In genomic region chr20:25669826-25670422, GRCh38 we compare ENCODE assay signal across 14 cellular contexts. TPM values are rescaled to one million over a fixed set of nuclear protein-coding genes. Genes with fewer than 3 reads are reported as not detected.
A peak's percentile ranks its signal among the peaks of the same experiment; 100 is the strongest.
DNase-seq lines count a peak whose midpoint lies in the region; TF ChIP-seq lines count a peak whose summit lies in the region.
"Had no signal": no experiment of that assay in that cellular context is flagged by ENCODE, and none has a peak within 500 bp of the region (broad histone marks: within the 10 kb centered on the region; RNA-seq: fewer than 3 reads in every experiment).

No MANE protein-coding gene starts in this region.

- CTCF ChIA-PET in A673 (lab: Charles Lee): interaction anchor here (0.7 kb wide), 2 partner anchors 220 to 271 kb away, joined by 4 read pairs; no protein-coding TSS in a partner anchor
- CTCF ChIA-PET in HEK293T (lab: Yijun Ruan, JAX): interaction anchor here (0.6 kb wide), 1 partner anchor 53 kb away, joined by 3 read pairs; no protein-coding TSS in a partner anchor
- CTCF ChIA-PET in CD4-positive, alpha-beta memory T cell (lab: Charles Lee; ENCODE audit: partially characterized antibody): no interaction called here

- peak; percentile 18 for DNase-seq in A673 (ENCODE audit: low spot score)
- DNase-seq in HEK293T (ENCODE audit: extremely low spot score): peak; percentile 30
- peak; percentile 90 for DNase-seq in amniotic epithelial cell (ENCODE audit: low read depth)
- peak; percentile 5 for DNase-seq in iPS DF 19.7 (ENCODE audit: low read depth, low spot score)
- DNase-seq in NCI-H1436 (lab: John Stamatoyannopoulos, UW): no peak
- DNase-seq in CD4-positive, alpha-beta memory T cell: no peak
- no peak for DNase-seq in T-helper 2 cell
- DNase-seq in activated CD4-positive, alpha-beta T cell treated with anti-CD3 and anti-CD28 coated beads for 4 hours: no peak
- DNase-seq: activated CD4-positive, alpha-beta T cell treated with anti-CD3 and anti-CD28 coated beads, Interleukin-2, amount 10 ng/mL, durations not matched to agents 24 days and 14 days; naive thymus-derived CD4-positive, alpha-beta T cell; OCI-M1 had no signal

- intact Hi-C loops in A673 (cut with micrococcal nuclease; ENCODE audit: unreplicated experiment): no loop called here
- intact Hi-C loops in CD4-positive, alpha-beta memory T cell (cut with micrococcal nuclease): no loop called here

- H3K36me3 Mint-ChIP-seq in CD4-positive, alpha-beta memory T cell: peaks cover 14 to 18% of the 10 kb centered on the region in 2 donors

- H3K9me3 ChIP-seq in A673 (ENCODE audit: low read depth, low read length, poor library complexity, severe bottlenecking): no peaks in the 10 kb centered on the region
- no peaks in the 10 kb centered on the region for H3K9me3 ChIP-seq in CD4-positive, alpha-beta memory T cell (ENCODE audit: control insufficient read depth in 1 of 2, low read length in 2 of 2)
- H3K9me3 ChIP-seq: adrenal gland had no signal

- no peak overlapping the region for H3K27ac Mint-ChIP-seq in CD4-positive, alpha-beta memory T cell
- H3K27ac Mint-ChIP-seq: activated CD4-positive, alpha-beta T cell treated with anti-CD3 and anti-CD28 coated beads, Interleukin-2, amount 10 ng/mL, durations not matched to agents 24 days and 14 days; IgD-negative memory B cell; naive thymus-derived CD4-positive, alpha-beta T cell had no signal

- H3K4me3 Mint-ChIP-seq in CD4-positive, alpha-beta memory T cell: no peak overlapping the region
- H3K4me3 Mint-ChIP-seq: activated CD4-positive, alpha-beta T cell treated with anti-CD3 and anti-CD28 coated beads, Interleukin-2, amount 10 ng/mL, durations not matched to agents 24 days and 14 days; CD4-positive, CD25-positive, alpha-beta regulatory T cell; IgD-negative memory B cell; naive thymus-derived CD4-positive, alpha-beta T cell had no signal

- H3K4me1 ChIP-seq in A673 (ENCODE audit: insufficient read depth, low read length, poor library complexity, severe bottlenecking): no peaks in the 10 kb centered on the region
- no peaks in the 10 kb centered on the region for H3K4me1 ChIP-seq in CD4-positive, alpha-beta memory T cell (ENCODE audit: insufficient read depth, low read length)
- H3K4me1 ChIP-seq: adrenal gland had no signal

- BruUV-seq in A673 (replicated peaks; lab: Mats Ljungman, UMichigan): no TSS peak

- no peak overlapping the region for H3K4me3 ChIP-seq in A673 (ENCODE audit: low read depth, low read length, poor library complexity, severe bottlenecking)
- no peak overlapping the region for H3K4me3 ChIP-seq in CD4-positive, alpha-beta memory T cell (ENCODE audit: low read length in 2 of 2)
- H3K4me3 ChIP-seq: adrenal gland had no signal

- H3K27me3 Mint-ChIP-seq in CD4-positive, alpha-beta memory T cell: no peaks in the 10 kb centered on the region
- H3K27me3 Mint-ChIP-seq: activated CD4-positive, alpha-beta T cell treated with anti-CD3 and anti-CD28 coated beads, Interleukin-2, amount 10 ng/mL, durations not matched to agents 24 days and 14 days; CD4-positive, CD25-positive, alpha-beta regulatory T cell; IgD-negative memory B cell; naive thymus-derived CD4-positive, alpha-beta T cell had no signal

- H3K4me1 Mint-ChIP-seq in CD4-positive, alpha-beta memory T cell: peaks cover 0 to 2% (median 0%) of the 10 kb centered on the region in 4 donors
- H3K4me1 Mint-ChIP-seq: IgD-negative memory B cell had no signal

- peaks cover 12% of the 10 kb centered on the region for H3K36me3 ChIP-seq in A673 (ENCODE audit: insufficient read depth, low read length, poor library complexity, severe bottlenecking)
- H3K36me3 ChIP-seq in CD4-positive, alpha-beta memory T cell (ENCODE audit: insufficient read depth, low read length): peaks cover 3% of the 10 kb centered on the region

- POLR2A ChIA-PET in A673 (lab: Charles Lee; ENCODE audit: low non-redundant PET) (no interaction called here), HEK293T (lab: Yijun Ruan, JAX) (no interaction called here)
- POLR2A ChIA-PET in CD4-positive, alpha-beta memory T cell (lab: Charles Lee; ENCODE audit: partially characterized antibody): no interaction called here

- H3K27ac ChIP-seq in A673 (ENCODE audit: low read depth, low read length, poor library complexity, severe bottlenecking): no peak overlapping the region
- H3K27ac ChIP-seq in CD4-positive, alpha-beta memory T cell (ENCODE audit: low read depth, low read length): no peak overlapping the region

- TF ChIP-seq CTCF in A673 (conservative IDR thresholded peaks at IDR 0.05; ENCODE audit: low read depth, low read length): peak; percentile 30; the same call in 1 of the 2 replicates

- no peaks in the 10 kb centered on the region for H3K27me3 ChIP-seq in A673 (replicated peaks; ENCODE audit: insufficient read depth, low read depth, low read length, poor library complexity)
- no peaks in the 10 kb centered on the region for H3K27me3 ChIP-seq in CD4-positive, alpha-beta memory T cell (ENCODE audit: insufficient read depth, low read length)
- H3K27me3 ChIP-seq: adrenal gland had no signal

- H3K9me3 Mint-ChIP-seq in CD4-positive, alpha-beta memory T cell: peaks cover 0 to 4% (median 0%) of the 10 kb centered on the region in 8 donors
- H3K9me3 Mint-ChIP-seq: activated CD4-positive, alpha-beta T cell treated with anti-CD3 and anti-CD28 coated beads, Interleukin-2, amount 10 ng/mL, durations not matched to agents 24 days and 14 days; IgD-negative memory B cell had no signal

TF ChIP-seq in HEK293T, 16 proteins besides CTCF, POLR2A, EP300 and RAD21:
- TF ChIP-seq BHLHE40 (IDR thresholded peaks at IDR 0.05; ENCODE audit: borderline replicate concordance) (no peak), LEF1 (IDR thresholded peaks at IDR 0.05; ENCODE audit: borderline replicate concordance) (no peak), ARNT (IDR thresholded peaks at IDR 0.05) (no peak), FOXM1 (IDR thresholded peaks at IDR 0.05; ENCODE audit: borderline replicate concordance) (no peak), SUZ12 (IDR thresholded peaks at IDR 0.05) (no peak), HDGF (IDR thresholded peaks at IDR 0.05; ENCODE audit: borderline replicate concordance) (no peak), ELF4 (IDR thresholded peaks at IDR 0.05) (no peak), TARDBP (IDR thresholded peaks at IDR 0.05) (no peak), NFRKB (IDR thresholded peaks at IDR 0.05) (no peak)

RNA-seq across cellular contexts. Expression of gene ZNF337, which starts 26.7 kb away (rescaled TPM):
- 17.9 and 20.3 TPM in 2 replicates for total RNA-seq in A673 (2021)
- total RNA-seq in CD4-positive, alpha-beta memory T cell: 10 to 100 TPM; 34.8 to 36.6 TPM
- 10 to 100 TPM in 1 of 2 donors, 1 to 10 TPM in 1; 3.3 to 19.8 TPM for polyA plus RNA-seq in CD4-positive, alpha-beta memory T cell

RNA-seq across cellular contexts. Expression of gene NANP, which starts 46.1 kb away (rescaled TPM):
- 13.6 and 15.9 TPM in 2 replicates for total RNA-seq in A673 (2021)
- 1 to 10 TPM; 1.9 to 2.0 TPM for total RNA-seq in CD4-positive, alpha-beta memory T cell
- polyA plus RNA-seq in CD4-positive, alpha-beta memory T cell: 1 to 10 TPM; 1.6 TPM

Comparison
In these comparisons a context has a peak if more than half of its experiments do, and no peak if none do; other contexts are left out.
1. DNase-seq: peak in A673 (single experiment), HEK293T (single experiment), amniotic epithelial cell (single experiment) and iPS DF 19.7 (single experiment); none in NCI-H1436 (single experiment), CD4-positive, alpha-beta memory T cell (0 of 5), T-helper 2 cell (0 of 5) and activated CD4-positive, alpha-beta T cell treated with anti-CD3 and anti-CD28 coated beads for 4 hours (0 of 2).